14 cellular contexts compared by ENCODE assay signal in the genomic region with DNA sequence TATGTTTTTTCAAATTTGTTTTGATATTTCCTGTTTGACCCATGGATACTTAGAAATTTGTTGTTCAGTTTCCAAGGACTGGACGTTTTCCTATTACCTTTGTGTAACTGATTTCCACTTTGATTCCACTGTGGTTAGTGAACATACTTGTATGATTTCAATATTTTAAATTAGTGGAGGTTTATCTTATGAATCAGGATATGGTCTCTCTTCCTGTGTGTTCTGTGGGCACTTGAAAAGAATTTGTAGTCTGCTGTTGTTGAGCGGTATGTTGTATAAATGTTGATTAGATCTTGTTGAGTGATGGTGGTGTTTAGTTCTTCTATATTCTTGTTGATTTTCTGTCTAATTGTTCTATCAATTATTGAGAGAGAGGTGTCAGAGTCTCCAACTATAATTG.
"Had no signal": no experiment of that assay in that cellular context is flagged by ENCODE, and none has a peak within 500 bp of the region (broad histone marks: within the 10 kb centered on the region; RNA-seq: fewer than 3 reads in every experiment).

No MANE protein-coding gene starts in this region.

- H3K9ac ChIP-seq: SK-N-SH had no signal

- H3K4me1 ChIP-seq: colonic mucosa, thyroid gland had no signal

- H3K4me2 ChIP-seq: SK-N-SH had no signal

- H3K4me1 Mint-ChIP-seq: stimulated activated naive B cell treated with anti-CD40 and anti-IgM and Interleukin-4, amounts not matched to agents 10 μg/mL and 1 μg/mL and 100 μg/mL, for 72 hours had no signal

- H3K27ac ChIP-seq: cardiac muscle cell, colonic mucosa, neutrophil, thyroid gland had no signal

- H3K9me3 ChIP-seq: colonic mucosa, neutrophil, SK-N-SH, thyroid gland had no signal

- H3K27me3 Mint-ChIP-seq: activated CD4-positive, alpha-beta T cell treated with anti-CD3 and anti-CD28 coated beads for 36 hours; stimulated activated naive B cell treated with anti-CD40 and anti-IgM and Interleukin-4, amounts not matched to agents 10 μg/mL and 1 μg/mL and 100 μg/mL, for 72 hours; T-cell had no signal

- H3K4me3 ChIP-seq: cardiac muscle cell, colonic mucosa, thyroid gland had no signal

- H3K27ac Mint-ChIP-seq: activated CD4-positive, alpha-beta T cell treated with anti-CD3 and anti-CD28 coated beads for 36 hours; stimulated activated naive B cell treated with anti-CD40 and anti-IgM and Interleukin-4, amounts not matched to agents 10 μg/mL and 1 μg/mL and 100 μg/mL, for 72 hours had no signal

- ATAC-seq: activated CD4-positive, alpha-beta T cell treated with anti-CD3 and anti-CD28 coated beads for 36 hours; esophagus mucosa; left lobe of liver; stimulated activated naive B cell treated with anti-CD40 and anti-IgM and Interleukin-4, amounts not matched to agents 10 μg/mL and 1 μg/mL and 100 μg/mL, for 72 hours; T-cell had no signal

- H3K36me3 ChIP-seq: colonic mucosa had no signal

- DNase-seq: activated CD4-positive, alpha-beta T cell treated with anti-CD3 and anti-CD28 coated beads for 36 hours; activated naive CD4-positive, alpha-beta T cell treated with anti-CD3 and anti-CD28 coated beads, Interleukin-2, amount 50 U/mL, for 16 hours; anterior cingulate cortex; colonic mucosa; retina; SK-N-SH; stimulated activated CD4-positive, alpha-beta T cell treated with anti-CD3 and anti-CD28 coated beads, Interleukin-4, amount 100 ng/mL, for 1 hour; stimulated activated naive B cell treated with anti-CD40 and anti-IgM and Interleukin-4, amounts not matched to agents 10 μg/mL and 1 μg/mL and 100 μg/mL, for 72 hours; T-cell; thyroid gland had no signal

- H3K4me3 Mint-ChIP-seq: activated CD4-positive, alpha-beta T cell treated with anti-CD3 and anti-CD28 coated beads for 36 hours; stimulated activated naive B cell treated with anti-CD40 and anti-IgM and Interleukin-4, amounts not matched to agents 10 μg/mL and 1 μg/mL and 100 μg/mL, for 72 hours; T-cell had no signal

- H3K27me3 ChIP-seq: cardiac muscle cell, colonic mucosa, neutrophil, thyroid gland had no signal
